11 cellular contexts compared by ENCODE assay signal in genomic region chr9:91644433-91644832, GRCh38.
"Had no signal": no experiment of that assay in that cellular context is flagged by ENCODE, and none has a peak within 500 bp of the region (broad histone marks: within the 10 kb centered on the region; RNA-seq: fewer than 3 reads in every experiment).

No MANE protein-coding gene starts in this region.

- H3K4me3 ChIP-seq: GM23248, GM23338, HAP-1 had no signal

- H3K9me3 ChIP-seq: HAP-1 had no signal

- FAIRE-seq: H1, H54 had no signal

- H3K27ac ChIP-seq: GM23248 had no signal

- H3K36me3 ChIP-seq: HAP-1 had no signal

- ATAC-seq: GM23338, HCT116 had no signal

- H2AFZ ChIP-seq: GM23248, GM23338 had no signal

- H3K4me1 ChIP-seq: HAP-1 had no signal

- H3K4me2 ChIP-seq: GM23338 had no signal

- DNase-seq: GOT3, H7, H9, HCEC 1CT, HFFc6 had no signal

- H3K9ac ChIP-seq: GM23248 had no signal
